ENCODE assay signal across 14 cellular contexts in genomic region chr14:69139743-69140142, GRCh38. TPM values are rescaled to one million over a fixed set of nuclear protein-coding genes. Genes with fewer than 3 reads are reported as not detected.
DNase-seq lines count a peak whose midpoint lies in the region; ATAC-seq and TF ChIP-seq lines count a peak whose summit lies in the region.
"Had no signal": no experiment of that assay in that cellular context is flagged by ENCODE, and none has a peak within 500 bp of the region (broad histone marks: within the 10 kb centered on the region; RNA-seq: fewer than 3 reads in every experiment).

No MANE protein-coding gene starts in this region.

- no peak overlapping the region for H3K4me2 ChIP-seq in H9 (ENCODE audit: insufficient read depth, insufficient read length, low read length)

- TF ChIP-seq EP300 in esophagus muscularis mucosa (IDR thresholded peaks at IDR 0.05), result no peak

- H3K9me3 Mint-ChIP-seq in H9, result no peaks in the 10 kb centered on the region
- H3K9me3 Mint-ChIP-seq in WTC11, result no peaks in the 10 kb centered on the region
- H3K9me3 Mint-ChIP-seq in stimulated activated effector memory CD8-positive, alpha-beta T cell treated with anti-CD3 and anti-CD28 coated beads, Interleukin-12 subunit alpha, Interleukin-12 subunit beta, amount 100 ng/mL, for 72 hours, result no peaks in the 10 kb centered on the region
- H3K9me3 Mint-ChIP-seq in HFFc6, result no peaks in the 10 kb centered on the region
- H3K9me3 Mint-ChIP-seq: CD4-positive, CD25-positive, alpha-beta regulatory T cell had no signal

- no peak overlapping the region for H2BK5ac ChIP-seq in H9 (ENCODE audit: insufficient read length, low read length)

- no peak overlapping the region for H3K9ac ChIP-seq in H9 (ENCODE audit: extremely low read depth, insufficient read length, low read length)
- H3K9ac ChIP-seq: BLaER1 treated with 17β-estradiol and CSF1 and Interleukin-3, amounts not matched to agents 10 nM and 100 nM; GM23248 had no signal

- no peak for ATAC-seq in WTC11
- ATAC-seq in stimulated activated effector memory CD8-positive, alpha-beta T cell treated with anti-CD3 and anti-CD28 coated beads, Interleukin-12 subunit alpha, Interleukin-12 subunit beta, amount 100 ng/mL, for 72 hours, result no peak
- ATAC-seq: GM12878 had no signal

- peaks cover 0 to 1% (median 0%) of the 10 kb centered on the region in 3 experiments; a peak in 1 of 7 replicates for H3K36me3 Mint-ChIP-seq in H9 (ENCODE audit: insufficient read depth in 1 of 3, low read depth in 3 of 3)
- no peaks in the 10 kb centered on the region for H3K36me3 Mint-ChIP-seq in WTC11
- H3K36me3 Mint-ChIP-seq in stimulated activated effector memory CD8-positive, alpha-beta T cell treated with anti-CD3 and anti-CD28 coated beads, Interleukin-12 subunit alpha, Interleukin-12 subunit beta, amount 100 ng/mL, for 72 hours, result peaks cover 34% of the 10 kb centered on the region
- no peaks in the 10 kb centered on the region; the same call in 1 of the 2 replicates for H3K36me3 Mint-ChIP-seq in HFFc6 (ENCODE audit: low read depth)

- TF ChIP-seq CTCF in H9 (conservative IDR thresholded peaks at IDR 0.05) (no peak), WTC11 (IDR thresholded peaks at IDR 0.05) (no peak), esophagus muscularis mucosa (IDR thresholded peaks at IDR 0.05) (no peak), HFFc6 (IDR thresholded peaks at IDR 0.05) (no peak)

- H3K27me3 Mint-ChIP-seq in H9 (ENCODE audit: low read depth) (no peaks in the 10 kb centered on the region; the same call in 1 of the 2 replicates), WTC11 (ENCODE audit: low read depth) (no peaks in the 10 kb centered on the region), HFFc6 (ENCODE audit: insufficient read depth) (no peaks in the 10 kb centered on the region; the same call in 1 of the 2 replicates)
- H3K27me3 Mint-ChIP-seq: CD4-positive, CD25-positive, alpha-beta regulatory T cell had no signal

- no peak overlapping the region for H3T11ph ChIP-seq in H9 (ENCODE audit: low read length)

- H3K79me2 ChIP-seq in H9 (ENCODE audit: insufficient read depth, low read length), result no peaks in the 10 kb centered on the region

- no peak overlapping the region for H2AFZ ChIP-seq in H9 (ENCODE audit: low read length)
- H2AFZ ChIP-seq: GM23248 had no signal

- no peak overlapping the region for H2BK12ac ChIP-seq in H9 (ENCODE audit: insufficient read length, low read depth, low read length)

- peaks cover 5% of the 10 kb centered on the region for H3K79me1 ChIP-seq in H9 (ENCODE audit: insufficient read depth, low read depth, low read length, poor library complexity, severe bottlenecking)

- peaks cover 0 to 7% (median 2%) of the 10 kb centered on the region in 4 donors for H3K36me3 ChIP-seq in esophagus muscularis mucosa

- H4K20me1 ChIP-seq in H9 (ENCODE audit: control insufficient read depth, insufficient read depth, insufficient read length), result no peaks in the 10 kb centered on the region

- no peak overlapping the region for H4K8ac ChIP-seq in H9 (replicated peaks; ENCODE audit: insufficient read length, low read depth, low read length)

- H4K5ac ChIP-seq in H9 (ENCODE audit: insufficient read length, low read depth, low read length), result no peak overlapping the region

- no peak for TF ChIP-seq POLR2A in esophagus muscularis mucosa (IDR thresholded peaks at IDR 0.05; ENCODE audit: low read depth)

- no peak overlapping the region for H2BK120ac ChIP-seq in H9 (ENCODE audit: low read depth, low read length, poor library complexity, severe bottlenecking)

- H3K9me3 ChIP-seq in H9 (ENCODE audit: control insufficient read depth, low read depth, low read length) (no peaks in the 10 kb centered on the region), esophagus muscularis mucosa (no peaks in the 10 kb centered on the region)
- H3K9me3 ChIP-seq: BLaER1 treated with 17β-estradiol and CSF1 and Interleukin-3, amounts not matched to agents 10 nM and 100 nM had no signal

- POLR2A ChIA-PET in WTC11 (lab: Charles Lee), result interaction anchor here (1.2 kb wide), 1 partner anchor 12 kb away, joined by 3 read pairs; no protein-coding TSS in a partner anchor

- DNase-seq in H9 (no peak), WTC11 (ENCODE audit: low spot score) (no peak), esophagus muscularis mucosa (ENCODE audit: extremely low spot score) (no peak), occipital lobe (lab: John Stamatoyannopoulos, UW) (no peak), HFFc6 (no peak), T-helper 1 cell (no peak)
- no peak for DNase-seq in stimulated activated effector memory CD8-positive, alpha-beta T cell treated with anti-CD3 and anti-CD28 coated beads, Interleukin-12 subunit alpha, Interleukin-12 subunit beta, amount 100 ng/mL, for 72 hours (ENCODE audit: low spot score in 2 of 2)
- DNase-seq: ACHN; CD4-positive, CD25-positive, alpha-beta regulatory T cell; DMS79; GM23248 had no signal

- no peak overlapping the region for H3K56ac ChIP-seq in H9 (ENCODE audit: insufficient read length, low read depth, low read length)

- H3K4me1 Mint-ChIP-seq in H9 (peaks cover 19 to 24% of the 10 kb centered on the region in 2 experiments), WTC11 (peaks cover 23% of the 10 kb centered on the region), HFFc6 (ENCODE audit: low read depth) (peaks cover 26% of the 10 kb centered on the region)
- peaks cover 41% of the 10 kb centered on the region for H3K4me1 Mint-ChIP-seq in stimulated activated effector memory CD8-positive, alpha-beta T cell treated with anti-CD3 and anti-CD28 coated beads, Interleukin-12 subunit alpha, Interleukin-12 subunit beta, amount 100 ng/mL, for 72 hours

- H3K27me3 ChIP-seq in H9 (ENCODE audit: insufficient read depth, low read length), result no peaks in the 10 kb centered on the region
- H3K27me3 ChIP-seq in esophagus muscularis mucosa, result no peaks in the 10 kb centered on the region
- H3K27me3 ChIP-seq: BLaER1 treated with 17β-estradiol and CSF1 and Interleukin-3, amounts not matched to agents 10 nM and 100 nM had no signal

- H3K23ac ChIP-seq in H9 (ENCODE audit: insufficient read length, low read depth, low read length), result no peak overlapping the region

- H3K23me2 ChIP-seq in H9 (ENCODE audit: insufficient read length, low read depth, low read length, poor library complexity, severe bottlenecking), result no peaks in the 10 kb centered on the region

- H2BK15ac ChIP-seq in H9 (ENCODE audit: low read depth, low read length), result no peak overlapping the region

- no peak overlapping the region for H2BK20ac ChIP-seq in H9 (ENCODE audit: low read depth, low read length, poor library complexity, severe bottlenecking)

- H3K14ac ChIP-seq in H9 (ENCODE audit: insufficient read depth, low read length), result no peak overlapping the region

- H3K27ac ChIP-seq in H9 (ENCODE audit: insufficient read length, low read depth, low read length) (no peak overlapping the region), esophagus muscularis mucosa (replicated peaks in 1 of 4) (peak overlapping the region; percentile 55 to 79 (median 77))
- H3K27ac ChIP-seq: BLaER1 treated with 17β-estradiol and CSF1 and Interleukin-3, amounts not matched to agents 10 nM and 100 nM; GM23248; HL-60 had no signal

- peak overlapping the region in 2 of 3 experiments; percentile 38 to 57; a peak in 4 of 7 replicates for H3K27ac Mint-ChIP-seq in H9
- peak overlapping the region; percentile 20 for H3K27ac Mint-ChIP-seq in WTC11
- H3K27ac Mint-ChIP-seq in stimulated activated effector memory CD8-positive, alpha-beta T cell treated with anti-CD3 and anti-CD28 coated beads, Interleukin-12 subunit alpha, Interleukin-12 subunit beta, amount 100 ng/mL, for 72 hours, result peak overlapping the region; percentile 75
- no peak overlapping the region for H3K27ac Mint-ChIP-seq in HFFc6

- no CpG with 5 or more reads among the region's 7 CpGs for WGBS in H9 (ENCODE audit: extremely low coverage, insufficient read length, low lambda C conversion rate)
- 80% methylated on average over 7 of the region's 7 CpGs for WGBS in esophagus muscularis mucosa

- H3K4me1 ChIP-seq in H9 (ENCODE audit: insufficient read depth, low read length) (peaks cover 4% of the 10 kb centered on the region), esophagus muscularis mucosa (peaks cover 34 to 75% (median 47%) of the 10 kb centered on the region in 4 donors)

- H3K4me3 Mint-ChIP-seq in H9 (no peak overlapping the region), WTC11 (no peak overlapping the region), HFFc6 (no peak overlapping the region)
- H3K4me3 Mint-ChIP-seq in stimulated activated effector memory CD8-positive, alpha-beta T cell treated with anti-CD3 and anti-CD28 coated beads, Interleukin-12 subunit alpha, Interleukin-12 subunit beta, amount 100 ng/mL, for 72 hours, result no peak overlapping the region

- no peak overlapping the region for H3K4ac ChIP-seq in H9 (ENCODE audit: low read depth, low read length)

- no peak overlapping the region for H2AK5ac ChIP-seq in H9 (ENCODE audit: insufficient read length, low read length)

- no peak overlapping the region for H3K18ac ChIP-seq in H9 (ENCODE audit: insufficient read length, low read depth, low read length)

- CTCF ChIA-PET in WTC11 (lab: Charles Lee), result interaction anchor here (2.4 to 3.5 kb wide), 2 partner anchors 10 to 12 kb away, joined by 8 to 19 read pairs; no protein-coding TSS in a partner anchor

- H4K91ac ChIP-seq in H9 (ENCODE audit: insufficient read length, low read depth, low read length), result no peak overlapping the region

- H3K4me3 ChIP-seq in esophagus muscularis mucosa, result no peak overlapping the region
- H3K4me3 ChIP-seq: BLaER1 treated with 17β-estradiol and CSF1 and Interleukin-3, amounts not matched to agents 10 nM and 100 nM; GM12878; GM23248 had no signal

- intact Hi-C loops in esophagus muscularis mucosa (cut with DNase I), result loop anchor here (10.0 kb wide), 1 partner anchor 255 kb away; the partner anchor contains the start of genes ERH and SLC39A9

TF ChIP-seq in WTC11, 78 proteins besides CTCF, POLR2A, EP300 and RAD21 (continues in another document):
- no peak for TF ChIP-seq FOXP1 (CRISPR knock-in tag; IDR thresholded peaks at IDR 0.05; ENCODE audit: borderline replicate concordance)
- no peak for TF ChIP-seq JUN (CRISPR knock-in tag; IDR thresholded peaks at IDR 0.05)

RNA-seq across cellular contexts. Expression of gene DCAF5, which starts 13.2 kb away (rescaled TPM):
- total RNA-seq in H9 (2021) (27.9 and 31.4 TPM in 2 replicates), WTC11 (2021) (28.9 to 30.3 TPM (median 29.1 TPM) in 3 replicates), esophagus muscularis mucosa (10 to 100 TPM; 37.4 to 67.1 (median 46.4) TPM), occipital lobe (37.1 TPM)
- 10 to 100 TPM; 23.4 to 34.7 (median 27.0) TPM for total RNA-seq in HFFc6 (2021; fragmentation: NEBNext Ultra II Directional; extraction: Animal tissue kit (Norgen Biotek cat#: 25700))

RNA-seq across cellular contexts. Expression of gene EXD2, which starts 51.6 kb away (rescaled TPM):
- total RNA-seq in H9 (2021) (19.6 and 20.0 TPM in 2 replicates), WTC11 (2021) (24.1 to 28.2 TPM (median 26.2 TPM) in 3 replicates), esophagus muscularis mucosa (10 to 100 TPM; 19.7 to 34.2 (median 28.0) TPM), occipital lobe (50.1 TPM)
- total RNA-seq in HFFc6 (2021; fragmentation: NEBNext Ultra II Directional; extraction: Animal tissue kit (Norgen Biotek cat#: 25700)), result 10 to 100 TPM; 13.8 to 19.2 (median 15.2) TPM
